Comparison of ENCODE assay signal across 23 cellular contexts in the genomic region with DNA sequence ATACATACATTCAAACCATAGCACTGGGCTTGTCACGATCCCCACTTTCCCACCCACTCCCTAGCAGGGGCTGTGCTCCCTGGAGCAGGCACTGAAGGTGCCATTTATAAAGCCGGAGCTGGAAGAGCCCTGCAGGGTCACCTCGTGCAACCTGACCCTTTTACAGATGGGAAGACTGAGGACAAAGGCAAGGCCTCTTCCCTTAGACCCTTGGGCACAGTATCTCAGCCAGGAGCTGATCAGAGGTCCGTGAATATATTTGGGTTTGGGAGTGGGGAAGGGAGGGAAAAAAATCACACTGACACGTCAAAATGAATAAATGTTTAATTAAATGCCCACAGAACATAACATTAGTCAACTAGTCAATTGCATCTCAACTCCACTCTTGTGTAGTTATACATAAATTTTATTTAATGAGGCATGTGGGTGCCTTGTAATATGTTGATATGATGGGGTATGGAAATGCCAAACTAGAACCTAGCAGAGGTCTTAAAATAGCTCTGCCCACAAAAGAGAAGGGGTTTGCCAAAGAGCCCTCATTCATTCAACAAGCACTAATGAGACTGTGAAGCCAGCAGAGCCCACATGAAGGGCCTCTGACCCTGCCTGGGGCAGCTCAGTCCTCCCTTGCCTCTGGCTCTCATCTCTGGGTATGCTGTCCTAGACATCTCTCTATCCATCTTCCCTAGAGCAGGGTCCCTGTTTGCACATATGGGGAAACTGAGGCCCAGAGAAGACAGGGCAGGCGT.
A peak's percentile ranks its signal among the peaks of the same experiment; 100 is the strongest.
DNase-seq lines count a peak whose midpoint lies in the region; ATAC-seq, FAIRE-seq and TF ChIP-seq lines count a peak whose summit lies in the region.
"Had no signal": no experiment of that assay in that cellular context is flagged by ENCODE, and none has a peak within 500 bp of the region (broad histone marks: within the 10 kb centered on the region; RNA-seq: fewer than 3 reads in every experiment).

No MANE protein-coding gene starts in this region.

- H3K27ac Mint-ChIP-seq in HFFc6: no peak overlapping the region
- H3K27ac Mint-ChIP-seq: activated CD8-positive, alpha-beta memory T cell treated with anti-CD3 and anti-CD28 coated beads, Interleukin-2, amount 10 ng/mL, durations not matched to agents 7 days and 5 days; activated T-cell treated with anti-CD3 and anti-CD28 coated beads, Interleukin-2, amount 50 U/mL, for 72 hours; nephron; T-cell had no signal

- no peak for TF ChIP-seq EP300 in K562 (IDR thresholded peaks at IDR 0.05; ENCODE audit: low read length)

- H3K4me3 ChIP-seq in BLaER1 treated with 17β-estradiol and CSF1 and Interleukin-3, amounts not matched to agents 10 nM and 100 nM: peak overlapping the region in 3 of 10 experiments; percentile 1 to 20 (median 20); a peak in 2 of 20 replicates
- H3K4me3 ChIP-seq in HUES6 (ENCODE audit: low read depth, low read length) (no peak overlapping the region), K562 (no peak overlapping the region), osteoblast (ENCODE audit: insufficient read depth, low read length) (no peak overlapping the region)
- H3K4me3 ChIP-seq: body of pancreas, mucosa of descending colon, pancreas, SJCRH30, spleen, transverse colon had no signal

- no peaks in the 10 kb centered on the region for H3K36me3 Mint-ChIP-seq in HFFc6 (ENCODE audit: low read depth)
- H3K36me3 Mint-ChIP-seq: activated CD8-positive, alpha-beta memory T cell treated with anti-CD3 and anti-CD28 coated beads, Interleukin-2, amount 10 ng/mL, durations not matched to agents 7 days and 5 days; CD14-positive monocyte; T-cell had no signal

- DNase-seq in K562 (ENCODE audit: extremely low read depth in 1 of 4, low spot score in 3 of 4): no peak
- peak; percentile 63 for DNase-seq in osteoblast (ENCODE audit: insufficient read length, low spot score, missing footprints)
- no peak for DNase-seq in NCI-H1105 treated with DMSO at 0.1 percent for 48 hours (lab: John Stamatoyannopoulos, UW)
- DNase-seq in HFFc6: no peak
- DNase-seq: activated CD4-positive, CD25-positive, alpha-beta regulatory T cell; activated CD8-positive, alpha-beta memory T cell treated with anti-CD3 and anti-CD28 coated beads, Interleukin-2, amount 10 ng/mL, durations not matched to agents 7 days and 5 days; activated naive CD4-positive, alpha-beta T cell; Calu3; mucosa of descending colon; T-cell; transverse colon had no signal

- no TSS peak for BruUV-seq in K562 (replicated peaks; lab: Mats Ljungman, UMichigan)

- in situ Hi-C loops in K562 (cut with MboI): no loop called here

- H2AFZ ChIP-seq in K562 (ENCODE audit: low read depth, low read length): no peak overlapping the region
- H2AFZ ChIP-seq in osteoblast (ENCODE audit: low read length): no peak overlapping the region

- H3K79me2 ChIP-seq in K562 (ENCODE audit: control insufficient read depth, insufficient read depth, low read length) (no peaks in the 10 kb centered on the region), osteoblast (ENCODE audit: insufficient read depth, low read length) (no peaks in the 10 kb centered on the region)

- intact Hi-C loops in K562 (cut with micrococcal nuclease): no loop called here

- 0% methylated on average over 6 of the region's 6 CpGs for WGBS in K562 (ENCODE audit: insufficient coverage, low coverage, missing lambda C conversion rate)

- TF ChIP-seq CTCF in K562 (IDR thresholded peaks at IDR 0.05 in 2 of 3, conservative IDR thresholded peaks at IDR 0.05 in 1 of 3; ENCODE audit: insufficient read depth in 2 of 3, low read depth in 1 of 3, low read length in 3 of 3) (no peak), osteoblast (IDR thresholded peaks at IDR 0.05; ENCODE audit: extremely low read depth, low read depth, low read length) (no peak), HFFc6 (IDR thresholded peaks at IDR 0.05) (no peak)

- no peaks in the 10 kb centered on the region for H3K9me1 ChIP-seq in K562 (ENCODE audit: control insufficient read depth, insufficient read depth, low read length)

- peak overlapping the region in 9 of 11 experiments; percentile 46 to 90 (median 79); a peak in 17 of 22 replicates for H3K27ac ChIP-seq in BLaER1 treated with 17β-estradiol and CSF1 and Interleukin-3, amounts not matched to agents 10 nM and 100 nM
- no peak overlapping the region for H3K27ac ChIP-seq in HUES6 (ENCODE audit: low read depth, low read length)
- no peak overlapping the region for H3K27ac ChIP-seq in K562 (ENCODE audit: extremely low read depth, low read depth, low read length)
- no peak overlapping the region for H3K27ac ChIP-seq in osteoblast (ENCODE audit: low read depth, low read length)
- H3K27ac ChIP-seq: epithelial cell of prostate, pancreas, SJCRH30, spleen, transverse colon had no signal

- H3K4me1 ChIP-seq in BLaER1 treated with 17β-estradiol and CSF1 and Interleukin-3, amounts not matched to agents 10 nM and 100 nM: peaks cover 54 to 84% (median 74%) of the 10 kb centered on the region in 10 experiments
- peaks cover 34% of the 10 kb centered on the region for H3K4me1 ChIP-seq in HUES6 (ENCODE audit: control insufficient read depth, insufficient read depth, low read length)
- H3K4me1 ChIP-seq in K562 (replicated peaks in 1 of 2; ENCODE audit: control insufficient read depth in 2 of 2, insufficient read depth in 2 of 2, low read length in 2 of 2): peaks cover 0 to 3% of the 10 kb centered on the region in 2 experiments; a peak in 1 of 5 replicates
- H3K4me1 ChIP-seq in osteoblast (ENCODE audit: insufficient read depth, low read length): peaks cover 7% of the 10 kb centered on the region
- H3K4me1 ChIP-seq: pancreas, SJCRH30, transverse colon had no signal

- no peaks in the 10 kb centered on the region for H3K9me3 Mint-ChIP-seq in HFFc6
- H3K9me3 Mint-ChIP-seq: activated T-cell treated with anti-CD3 and anti-CD28 coated beads, Interleukin-2, amount 50 U/mL, for 72 hours; CD14-positive monocyte; nephron; T-cell had no signal

- H3K9me3 ChIP-seq in BLaER1 treated with 17β-estradiol and CSF1 and Interleukin-3, amounts not matched to agents 10 nM and 100 nM (replicated peaks in 1 of 11): no peaks in the 10 kb centered on the region
- H3K9me3 ChIP-seq in HUES6 (ENCODE audit: control insufficient read depth, insufficient read depth, low read depth, low read length) (no peaks in the 10 kb centered on the region), K562 (replicated peaks; ENCODE audit: control insufficient read depth, insufficient read depth, low read depth, low read length) (no peaks in the 10 kb centered on the region), osteoblast (ENCODE audit: low read depth, low read length) (no peaks in the 10 kb centered on the region)
- H3K9me3 ChIP-seq: body of pancreas, mucosa of descending colon, pancreas, SJCRH30, spleen, transverse colon had no signal

- ATAC-seq in K562: no peak
- no peak for ATAC-seq in HG03354 (IDR thresholded peaks at IDR 0.05; ENCODE audit: poor library complexity, severe bottlenecking, unreplicated experiment)
- ATAC-seq: mucosa of descending colon, Panc1, T-cell had no signal

- H3K4me2 ChIP-seq in BLaER1 treated with 17β-estradiol and CSF1 and Interleukin-3, amounts not matched to agents 10 nM and 100 nM: peak overlapping the region; percentile 40 to 95 (median 89)
- H3K4me2 ChIP-seq in K562 (ENCODE audit: insufficient read depth, low read length): no peak overlapping the region
- H3K4me2 ChIP-seq in osteoblast (ENCODE audit: insufficient read depth, low read length): no peak overlapping the region

- CTCF ChIA-PET in K562 (lab: Yijun Ruan, JAX; ENCODE audit: low intra/inter-chr PET ratio): no interaction called here

- peaks cover 21% of the 10 kb centered on the region for H3K27me3 Mint-ChIP-seq in HFFc6 (ENCODE audit: insufficient read depth)

- no peak for FAIRE-seq in K562 (lab: Jason Lieb, UNC)
- FAIRE-seq: pancreas had no signal

- H3K4me3 Mint-ChIP-seq in HFFc6: no peak overlapping the region
- H3K4me3 Mint-ChIP-seq: activated CD8-positive, alpha-beta memory T cell treated with anti-CD3 and anti-CD28 coated beads, Interleukin-2, amount 10 ng/mL, durations not matched to agents 7 days and 5 days; activated T-cell treated with anti-CD3 and anti-CD28 coated beads, Interleukin-2, amount 50 U/mL, for 72 hours; CD14-positive monocyte; nephron; T-cell had no signal

- no peak for TF ChIP-seq POLR2A in K562 (conservative IDR thresholded peaks at IDR 0.05)

- H3K27me3 ChIP-seq in BLaER1 treated with 17β-estradiol and CSF1 and Interleukin-3, amounts not matched to agents 10 nM and 100 nM: no peaks in the 10 kb centered on the region
- H3K27me3 ChIP-seq in HUES6 (ENCODE audit: control insufficient read depth, insufficient read depth, low read length) (no peaks in the 10 kb centered on the region), K562 (ENCODE audit: control insufficient read depth in 2 of 2, insufficient read depth in 2 of 2, low read length in 2 of 2) (peaks cover 45 to 82% of the 10 kb centered on the region in 2 experiments), osteoblast (ENCODE audit: insufficient read depth, low read length) (no peaks in the 10 kb centered on the region)
- H3K27me3 ChIP-seq: body of pancreas, pancreas had no signal

- peaks cover 15% of the 10 kb centered on the region for H3K4me1 Mint-ChIP-seq in HFFc6 (ENCODE audit: low read depth)
- H3K4me1 Mint-ChIP-seq: nephron had no signal

- peak overlapping the region in 8 of 11 experiments; percentile 15 to 64 (median 27); a peak in 10 of 22 replicates for H3K9ac ChIP-seq in BLaER1 treated with 17β-estradiol and CSF1 and Interleukin-3, amounts not matched to agents 10 nM and 100 nM
- peak overlapping the region; percentile 53 for H3K9ac ChIP-seq in HUES6 (ENCODE audit: low read length)
- H3K9ac ChIP-seq in K562 (ENCODE audit: insufficient read depth in 1 of 2, low read depth in 2 of 2, low read length in 2 of 2): no peak overlapping the region

- no peaks in the 10 kb centered on the region for H4K20me1 ChIP-seq in BLaER1 treated with 17β-estradiol and CSF1 and Interleukin-3, amounts not matched to agents 10 nM and 100 nM
- H4K20me1 ChIP-seq in K562 (replicated peaks; ENCODE audit: control insufficient read depth, insufficient read depth, low read length) (peaks cover 10% of the 10 kb centered on the region), osteoblast (ENCODE audit: insufficient read depth, low read length) (no peaks in the 10 kb centered on the region)

- POLR2A ChIA-PET in K562 (lab: Yijun Ruan, JAX): interaction anchor here (0.6 kb wide), 1 partner anchor 182 kb away, joined by 3 read pairs; no protein-coding TSS in a partner anchor

- H3K36me3 ChIP-seq in BLaER1 treated with 17β-estradiol and CSF1 and Interleukin-3, amounts not matched to agents 10 nM and 100 nM: no peaks in the 10 kb centered on the region
- H3K36me3 ChIP-seq in HUES6 (ENCODE audit: control insufficient read depth, insufficient read depth, low read length): no peaks in the 10 kb centered on the region
- H3K36me3 ChIP-seq in K562 (ENCODE audit: control insufficient read depth, insufficient read depth, low read length): no peaks in the 10 kb centered on the region
- H3K36me3 ChIP-seq in osteoblast (ENCODE audit: insufficient read depth, low read length): no peaks in the 10 kb centered on the region
- H3K36me3 ChIP-seq: pancreas, SJCRH30, spleen, transverse colon had no signal

- no peak for TF ChIP-seq RAD21 in K562 (CRISPR knock-in tag; conservative IDR thresholded peaks at IDR 0.05 in 1 of 2, IDR thresholded peaks at IDR 0.05 in 1 of 2)

TF ChIP-seq in K562, 482 proteins besides CTCF, POLR2A, EP300 and RAD21 (continues in another document):
- peak; percentile 50; the same call in 1 of the 2 replicates for TF ChIP-seq BCOR (IDR thresholded peaks at IDR 0.05)
- TF ChIP-seq ZNF445 (CRISPR knock-in tag; IDR thresholded peaks at IDR 0.05; ENCODE audit: low read depth): no peak

Comparison
In these comparisons a context has a peak if more than half of its experiments do, and no peak if none do; other contexts are left out.
1. H3K27ac ChIP-seq: peak in BLaER1 treated with 17β-estradiol and CSF1 and Interleukin-3, amounts not matched to agents 10 nM and 100 nM (9 of 11); none in HUES6 (single experiment), K562 (single experiment) and osteoblast (single experiment).
2. H3K4me2 ChIP-seq: peak in BLaER1 treated with 17β-estradiol and CSF1 and Interleukin-3, amounts not matched to agents 10 nM and 100 nM (11 of 11); none in K562 (single experiment) and osteoblast (single experiment).
3. H3K9ac ChIP-seq: peak in BLaER1 treated with 17β-estradiol and CSF1 and Interleukin-3, amounts not matched to agents 10 nM and 100 nM (8 of 11) and HUES6 (single experiment); none in K562 (0 of 2).